ENCODE assay signal across 1 cellular context in genomic region chr7:6462094-6462493, GRCh38.
TF ChIP-seq lines count a peak whose summit lies in the region.

No MANE protein-coding gene starts in this region.

TF ChIP-seq in K562, 482 proteins besides CTCF, POLR2A, EP300 and RAD21:
- no peak for TF ChIP-seq CCNT2 (IDR thresholded peaks at IDR 0.05; ENCODE audit: borderline replicate concordance, extremely low read depth, insufficient read length, low read depth, low read length)
- TF ChIP-seq POLR2B (IDR thresholded peaks at IDR 0.05; ENCODE audit: low read depth, partially characterized antibody) = peak; percentile 33
